ENCODE assay signal across 18 cellular contexts in the genomic region with DNA sequence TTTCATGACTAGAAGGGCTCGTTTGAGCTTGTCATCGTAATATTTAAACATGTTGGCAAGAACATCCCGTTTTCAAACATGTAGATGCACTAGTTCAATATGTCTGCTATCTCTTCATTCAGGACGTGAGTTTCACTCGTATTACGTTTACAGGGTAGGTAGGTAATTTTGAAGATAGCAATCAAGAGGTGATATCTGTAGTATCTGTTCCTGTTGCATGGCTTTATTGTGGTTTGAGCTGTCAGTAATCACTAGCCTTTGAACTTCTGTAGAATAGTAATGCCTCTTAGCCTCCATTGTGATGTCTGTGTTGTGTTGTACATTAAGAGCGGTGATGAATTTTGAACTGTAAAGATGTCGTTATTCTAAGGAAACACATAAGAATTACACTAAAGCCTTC.
DNase-seq lines count a peak whose midpoint lies in the region; ATAC-seq lines count a peak whose summit lies in the region.
"Had no signal": no experiment of that assay in that cellular context is flagged by ENCODE, and none has a peak within 500 bp of the region (broad histone marks: within the 10 kb centered on the region; RNA-seq: fewer than 3 reads in every experiment).

No MANE protein-coding gene starts in this region.

- H3K4me3 Mint-ChIP-seq in activated CD8-positive, alpha-beta memory T cell treated with anti-CD3 and anti-CD28 coated beads, Interleukin-2, amount 10 ng/mL, durations not matched to agents 7 days and 5 days = no peak overlapping the region
- H3K4me3 Mint-ChIP-seq: B cell had no signal

- H3K4me1 Mint-ChIP-seq in activated CD8-positive, alpha-beta memory T cell treated with anti-CD3 and anti-CD28 coated beads, Interleukin-2, amount 10 ng/mL, durations not matched to agents 7 days and 5 days = peaks cover 17% of the 10 kb centered on the region
- H3K4me1 Mint-ChIP-seq: B cell had no signal

- H3K36me3 Mint-ChIP-seq in activated CD8-positive, alpha-beta memory T cell treated with anti-CD3 and anti-CD28 coated beads, Interleukin-2, amount 10 ng/mL, durations not matched to agents 7 days and 5 days = peaks cover 25% of the 10 kb centered on the region

- H3K4me3 ChIP-seq in Jurkat, Clone E6-1 (ENCODE audit: low read length) = no peak overlapping the region
- H3K4me3 ChIP-seq: HAP-1, Peyer's patch, SJSA1 had no signal

- ATAC-seq in activated CD8-positive, alpha-beta memory T cell treated with anti-CD3 and anti-CD28 coated beads, Interleukin-2, amount 10 ng/mL, durations not matched to agents 7 days and 5 days = peak; percentile 33
- ATAC-seq in GM21717 (IDR thresholded peaks at IDR 0.05; ENCODE audit: unreplicated experiment) = no peak

- no peak overlapping the region for H3K27ac Mint-ChIP-seq in activated CD8-positive, alpha-beta memory T cell treated with anti-CD3 and anti-CD28 coated beads, Interleukin-2, amount 10 ng/mL, durations not matched to agents 7 days and 5 days
- H3K27ac Mint-ChIP-seq: B cell had no signal

- H3K27me3 Mint-ChIP-seq in activated CD8-positive, alpha-beta memory T cell treated with anti-CD3 and anti-CD28 coated beads, Interleukin-2, amount 10 ng/mL, durations not matched to agents 7 days and 5 days = no peaks in the 10 kb centered on the region
- H3K27me3 Mint-ChIP-seq: B cell had no signal

- DNase-seq in activated CD8-positive, alpha-beta memory T cell treated with anti-CD3 and anti-CD28 coated beads, Interleukin-2, amount 10 ng/mL, durations not matched to agents 7 days and 5 days = no peak
- DNase-seq in activated CD8-positive, alpha-beta memory T cell treated with anti-CD3 and anti-CD28 coated beads, Interleukin-2, amount 50 U/mL, for 4 hours = no peak
- peak; percentile 52 for DNase-seq in Jurkat, Clone E6-1 (ENCODE audit: low read depth, low spot score)
- DNase-seq in central memory CD4-positive, alpha-beta T cell = peak; percentile 60
- no peak for DNase-seq in GOT3 (lab: John Stamatoyannopoulos, UW)
- no peak for DNase-seq in AG20443 (ENCODE audit: low spot score)
- no peak for DNase-seq in ureter (ENCODE audit: low spot score)
- DNase-seq: 8988T; Calu3; NCI-H1092 treated with DMSO at 0.1 percent for 48 hours; NCI-H146; NCI-H2081; NK-92 treated with Interleukin-12 subunit alpha and Interleukin-12 subunit beta, amount 100 ng/mL, for 24 hours; Peyer's patch had no signal

- CTCF ChIA-PET in activated CD8-positive, alpha-beta memory T cell treated with anti-CD3 and anti-CD28 coated beads, Interleukin-2, amount 10 ng/mL, durations not matched to agents 7 days and 5 days (lab: Charles Lee) = interaction anchor here (1.0 kb wide), 1 partner anchor 17 kb away, joined by 3 read pairs; no protein-coding TSS in a partner anchor

- H3K9me3 Mint-ChIP-seq in activated CD8-positive, alpha-beta memory T cell treated with anti-CD3 and anti-CD28 coated beads, Interleukin-2, amount 10 ng/mL, durations not matched to agents 7 days and 5 days (ENCODE audit: low read depth) = peaks cover 4% of the 10 kb centered on the region

Comparison
In these comparisons a context has a peak if more than half of its experiments do, and no peak if none do; other contexts are left out.
1. DNase-seq: peak in Jurkat, Clone E6-1 (single experiment) and central memory CD4-positive, alpha-beta T cell (single experiment); none in activated CD8-positive, alpha-beta memory T cell treated with anti-CD3 and anti-CD28 coated beads, Interleukin-2, amount 10 ng/mL, durations not matched to agents 7 days and 5 days (single experiment), activated CD8-positive, alpha-beta memory T cell treated with anti-CD3 and anti-CD28 coated beads, Interleukin-2, amount 50 U/mL, for 4 hours (single experiment), GOT3 (single experiment), AG20443 (single experiment) and ureter (single experiment).